ENCODE assay signal across 26 cellular contexts in the genomic region with DNA sequence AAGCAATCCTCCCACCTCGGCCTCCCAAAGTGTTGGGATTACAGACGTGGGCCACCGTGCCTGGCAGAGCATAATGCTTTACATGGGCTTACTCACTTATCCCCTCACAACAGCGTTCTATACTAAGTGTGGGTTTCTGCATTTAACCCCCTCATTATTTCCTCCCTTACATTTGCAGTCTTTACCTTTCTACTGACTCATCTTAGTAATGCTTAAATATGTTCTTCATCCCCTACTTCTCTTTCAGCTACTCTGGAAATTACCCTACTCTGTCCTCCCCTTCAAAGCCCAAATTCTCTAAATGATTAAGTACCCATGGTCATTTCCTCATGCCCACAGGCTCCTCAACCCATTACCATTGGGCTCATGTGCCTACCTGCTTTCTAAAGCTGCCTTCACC. TPM values are rescaled to one million over a fixed set of nuclear protein-coding genes. Genes with fewer than 3 reads are reported as not detected.
DNase-seq lines count a peak whose midpoint lies in the region; ATAC-seq and TF ChIP-seq lines count a peak whose summit lies in the region.
"Had no signal": no experiment of that assay in that cellular context is flagged by ENCODE, and none has a peak within 500 bp of the region (broad histone marks: within the 10 kb centered on the region; RNA-seq: fewer than 3 reads in every experiment).

No MANE protein-coding gene starts in this region.

- ATAC-seq in activated CD8-positive, alpha-beta T cell treated with anti-CD3 and anti-CD28 coated beads for 36 hours: peak; percentile 34
- ATAC-seq in activated CD8-positive, alpha-beta T cell treated with anti-CD3 and anti-CD28 coated beads, Interleukin-2, amount 10 ng/mL, durations not matched to agents 7 days and 5 days: no peak
- ATAC-seq in GM21786 (IDR thresholded peaks at IDR 0.05; ENCODE audit: unreplicated experiment) (peak; percentile 44), HG03045 (IDR thresholded peaks at IDR 0.05; ENCODE audit: unreplicated experiment) (no peak), T-helper 17 cell (no peak)
- ATAC-seq: GM23338 had no signal

- H3K4me3 ChIP-seq in KMS-11 (IDR thresholded peaks at IDR 0.05; ENCODE audit: insufficient read depth, low read depth, low read length): no peak overlapping the region
- H3K4me3 ChIP-seq: ascending aorta, GM23338, smooth muscle cell, thyroid gland had no signal

- no peak overlapping the region for H3K9ac ChIP-seq in KMS-11

- no peaks in the 10 kb centered on the region for H3K36me3 ChIP-seq in KMS-11 (ENCODE audit: insufficient read depth)
- H3K36me3 ChIP-seq: ascending aorta had no signal

- no peak overlapping the region for H3K4me3 Mint-ChIP-seq in activated CD8-positive, alpha-beta T cell treated with anti-CD3 and anti-CD28 coated beads for 36 hours
- no peak overlapping the region for H3K4me3 Mint-ChIP-seq in activated CD8-positive, alpha-beta T cell treated with anti-CD3 and anti-CD28 coated beads, Interleukin-2, amount 10 ng/mL, durations not matched to agents 7 days and 5 days
- no peak overlapping the region for H3K4me3 Mint-ChIP-seq in T-helper 17 cell
- H3K4me3 Mint-ChIP-seq: activated naive CD8-positive, alpha-beta T cell; CD8-positive, alpha-beta memory T cell; dendritic cell treated with granulocyte-macrophage colony-stimulating factor and Interleukin-4, amounts not matched to agents 40 ng/mL and 50 ng/mL, for 4 days; GM23338; memory B cell had no signal

- no peaks in the 10 kb centered on the region for H3K27me3 ChIP-seq in KMS-11 (ENCODE audit: insufficient read depth, low read depth)
- H3K27me3 ChIP-seq: ascending aorta, thyroid gland had no signal

- CTCF ChIA-PET in activated CD8-positive, alpha-beta T cell treated with anti-CD3 and anti-CD28 coated beads for 36 hours (lab: Charles Lee): no interaction called here
- CTCF ChIA-PET in activated CD8-positive, alpha-beta T cell treated with anti-CD3 and anti-CD28 coated beads, Interleukin-2, amount 10 ng/mL, durations not matched to agents 7 days and 5 days (lab: Charles Lee): no interaction called here

- H3K27me3 Mint-ChIP-seq in activated CD8-positive, alpha-beta T cell treated with anti-CD3 and anti-CD28 coated beads for 36 hours: peaks cover 12% of the 10 kb centered on the region
- H3K27me3 Mint-ChIP-seq in activated CD8-positive, alpha-beta T cell treated with anti-CD3 and anti-CD28 coated beads, Interleukin-2, amount 10 ng/mL, durations not matched to agents 7 days and 5 days (ENCODE audit: low read depth): peaks cover 6% of the 10 kb centered on the region
- peaks cover 29% of the 10 kb centered on the region for H3K27me3 Mint-ChIP-seq in T-helper 17 cell
- H3K27me3 Mint-ChIP-seq: memory B cell had no signal

- POLR2A ChIA-PET in activated CD8-positive, alpha-beta T cell treated with anti-CD3 and anti-CD28 coated beads for 36 hours (lab: Charles Lee): no interaction called here
- POLR2A ChIA-PET in activated CD8-positive, alpha-beta T cell treated with anti-CD3 and anti-CD28 coated beads, Interleukin-2, amount 10 ng/mL, durations not matched to agents 7 days and 5 days (lab: Charles Lee): no interaction called here

- no peaks in the 10 kb centered on the region for H3K79me2 ChIP-seq in KMS-11 (ENCODE audit: insufficient read depth, low read depth)

- H3K4me1 ChIP-seq in KMS-11 (ENCODE audit: low read depth, poor library complexity, severe bottlenecking): peaks cover 36% of the 10 kb centered on the region
- H3K4me1 ChIP-seq: ascending aorta had no signal

- DNase-seq in activated CD8-positive, alpha-beta T cell treated with anti-CD3 and anti-CD28 coated beads for 36 hours: no peak
- DNase-seq in activated CD8-positive, alpha-beta T cell treated with anti-CD3 and anti-CD28 coated beads, Interleukin-2, amount 10 ng/mL, durations not matched to agents 7 days and 5 days: no peak
- DNase-seq in T-helper 17 cell: no peak
- no peak for DNase-seq in NCI-H146 treated with DMSO at 0.1 percent for 48 hours (lab: John Stamatoyannopoulos, UW; ENCODE audit: unreplicated experiment)
- DNase-seq in activated effector memory CD4-positive, alpha-beta T cell treated with anti-CD3 and anti-CD28 coated beads, Interleukin-2, amount 50 U/mL, for 16 hours: no peak
- DNase-seq: 8988T; caudate nucleus; CD8-positive, alpha-beta memory T cell; NCI-H1092; NCI-H2029; NCI-H2227 treated with DMSO at 0.1 percent for 48 hours; NCI-H774; SHP77 treated with DMSO at 0.1 percent for 48 hours; stimulated activated naive CD4-positive, alpha-beta T cell treated with Interleukin-2 at 50 U/mL for 16 hours; SW 1271; thyroid gland had no signal

- no peaks in the 10 kb centered on the region for H4K20me1 ChIP-seq in KMS-11 (ENCODE audit: insufficient read depth)

- H3K4me1 Mint-ChIP-seq in activated CD8-positive, alpha-beta T cell treated with anti-CD3 and anti-CD28 coated beads for 36 hours (ENCODE audit: low read depth): peaks cover 2% of the 10 kb centered on the region
- no peaks in the 10 kb centered on the region for H3K4me1 Mint-ChIP-seq in activated CD8-positive, alpha-beta T cell treated with anti-CD3 and anti-CD28 coated beads, Interleukin-2, amount 10 ng/mL, durations not matched to agents 7 days and 5 days (ENCODE audit: low read depth)
- no peaks in the 10 kb centered on the region for H3K4me1 Mint-ChIP-seq in T-helper 17 cell
- H3K4me1 Mint-ChIP-seq: CD8-positive, alpha-beta memory T cell; GM23338; memory B cell had no signal

- no peaks in the 10 kb centered on the region for H3K9me3 ChIP-seq in T-helper 17 cell (ENCODE audit: control insufficient read depth, low read length, poor library complexity, severe bottlenecking)
- H3K9me3 ChIP-seq: ascending aorta, thyroid gland had no signal

- peak overlapping the region; percentile 52; the same call in 1 of the 2 replicates for H3K27ac ChIP-seq in KMS-11
- H3K27ac ChIP-seq: ascending aorta, thyroid gland had no signal

- H2AFZ ChIP-seq in KMS-11 (ENCODE audit: low read depth): no peak overlapping the region
- H2AFZ ChIP-seq: GM23338 had no signal

- no peaks in the 10 kb centered on the region for H3K9me3 Mint-ChIP-seq in activated CD8-positive, alpha-beta T cell treated with anti-CD3 and anti-CD28 coated beads for 36 hours
- no peaks in the 10 kb centered on the region for H3K9me3 Mint-ChIP-seq in activated CD8-positive, alpha-beta T cell treated with anti-CD3 and anti-CD28 coated beads, Interleukin-2, amount 10 ng/mL, durations not matched to agents 7 days and 5 days (ENCODE audit: insufficient read depth)
- H3K9me3 Mint-ChIP-seq: dendritic cell treated with granulocyte-macrophage colony-stimulating factor and Interleukin-4, amounts not matched to agents 40 ng/mL and 50 ng/mL, for 4 days; GM23338 had no signal

- peak overlapping the region; percentile 42; the same call in 1 of the 2 replicates for H3K4me2 ChIP-seq in KMS-11
- H3K4me2 ChIP-seq: GM23338, smooth muscle cell had no signal

- intact Hi-C loops in activated CD8-positive, alpha-beta T cell treated with anti-CD3 and anti-CD28 coated beads for 36 hours (cut with micrococcal nuclease): no loop called here

- H3K36me3 Mint-ChIP-seq in activated CD8-positive, alpha-beta T cell treated with anti-CD3 and anti-CD28 coated beads for 36 hours (ENCODE audit: low read depth): no peaks in the 10 kb centered on the region
- H3K36me3 Mint-ChIP-seq in activated CD8-positive, alpha-beta T cell treated with anti-CD3 and anti-CD28 coated beads, Interleukin-2, amount 10 ng/mL, durations not matched to agents 7 days and 5 days (ENCODE audit: low read depth): no peaks in the 10 kb centered on the region
- H3K36me3 Mint-ChIP-seq in T-helper 17 cell (ENCODE audit: low read depth): no peaks in the 10 kb centered on the region
- H3K36me3 Mint-ChIP-seq: activated naive CD8-positive, alpha-beta T cell; CD8-positive, alpha-beta memory T cell; memory B cell had no signal

- no peak overlapping the region for H3K27ac Mint-ChIP-seq in activated CD8-positive, alpha-beta T cell treated with anti-CD3 and anti-CD28 coated beads for 36 hours
- H3K27ac Mint-ChIP-seq in activated CD8-positive, alpha-beta T cell treated with anti-CD3 and anti-CD28 coated beads, Interleukin-2, amount 10 ng/mL, durations not matched to agents 7 days and 5 days: no peak overlapping the region
- H3K27ac Mint-ChIP-seq in T-helper 17 cell: no peak overlapping the region
- H3K27ac Mint-ChIP-seq: activated naive CD8-positive, alpha-beta T cell; CD8-positive, alpha-beta memory T cell; dendritic cell treated with granulocyte-macrophage colony-stimulating factor and Interleukin-4, amounts not matched to agents 40 ng/mL and 50 ng/mL, for 4 days; GM23338; memory B cell had no signal

- TF ChIP-seq CTCF in activated CD8-positive, alpha-beta T cell treated with anti-CD3 and anti-CD28 coated beads for 36 hours (IDR thresholded peaks at IDR 0.05): no peak
- no peak for TF ChIP-seq CTCF in KMS-11 (conservative IDR thresholded peaks at IDR 0.05; ENCODE audit: low read depth, low read length)

RNA-seq across cellular contexts. Expression of gene NKX2-1, which starts 40.7 kb away (rescaled TPM):
- under 1 TPM in 1 of 2 experiments, not detected in 1; 0.25 TPM for total RNA-seq in activated CD8-positive, alpha-beta T cell treated with anti-CD3 and anti-CD28 coated beads for 36 hours
- total RNA-seq in activated CD8-positive, alpha-beta T cell treated with anti-CD3 and anti-CD28 coated beads, Interleukin-2, amount 10 ng/mL, durations not matched to agents 7 days and 5 days: not detected
- not detected for total RNA-seq in T-helper 17 cell
- total RNA-seq: ascending aorta; CD8-positive, alpha-beta memory T cell; GM23338; LHCN-M2; smooth muscle cell had no signal

Comparison
In these comparisons a context has a peak if more than half of its experiments do, and no peak if none do; other contexts are left out.
1. ATAC-seq: peak in activated CD8-positive, alpha-beta T cell treated with anti-CD3 and anti-CD28 coated beads for 36 hours (single experiment) and GM21786 (single experiment); none in activated CD8-positive, alpha-beta T cell treated with anti-CD3 and anti-CD28 coated beads, Interleukin-2, amount 10 ng/mL, durations not matched to agents 7 days and 5 days (single experiment), HG03045 (single experiment) and T-helper 17 cell (single experiment).